ENCODE assay signal across 14 cellular contexts in genomic region chr17:29763273-29763672, GRCh38.
A peak's percentile ranks its signal among the peaks of the same experiment; 100 is the strongest.
DNase-seq lines count a peak whose midpoint lies in the region; ATAC-seq and TF ChIP-seq lines count a peak whose summit lies in the region.
"Had no signal": no experiment of that assay in that cellular context is flagged by ENCODE, and none has a peak within 500 bp of the region (broad histone marks: within the 10 kb centered on the region; RNA-seq: fewer than 3 reads in every experiment).

No MANE protein-coding gene starts in this region.

- peaks cover 12 to 40% (median 24%) of the 10 kb centered on the region in 4 donors for H3K4me1 Mint-ChIP-seq in CD4-positive, alpha-beta memory T cell

- no peak for TF ChIP-seq EP300 in upper lobe of left lung (IDR thresholded peaks at IDR 0.05)

- no peak overlapping the region for H3K4me3 ChIP-seq in CD4-positive, alpha-beta memory T cell (ENCODE audit: low read length in 2 of 2)
- H3K4me3 ChIP-seq in skeletal muscle tissue (ENCODE audit: low read length in 3 of 3) (no peak overlapping the region), upper lobe of left lung (no peak overlapping the region)

- TF ChIP-seq POLR2A in upper lobe of left lung (IDR thresholded peaks at IDR 0.05): no peak

- no peaks in the 10 kb centered on the region for H3K9me3 ChIP-seq in CD4-positive, alpha-beta memory T cell (ENCODE audit: control insufficient read depth in 1 of 2, low read length in 2 of 2)
- no peaks in the 10 kb centered on the region for H3K9me3 ChIP-seq in skeletal muscle tissue (ENCODE audit: control insufficient read depth in 3 of 3, low read length in 3 of 3)
- H3K9me3 ChIP-seq in upper lobe of left lung: no peaks in the 10 kb centered on the region
- H3K9me3 ChIP-seq: BE2C had no signal

- no peaks in the 10 kb centered on the region for H3K27me3 Mint-ChIP-seq in CD4-positive, alpha-beta memory T cell

- H3K27me3 ChIP-seq in CD4-positive, alpha-beta memory T cell (ENCODE audit: insufficient read depth, low read length): no peaks in the 10 kb centered on the region
- H3K27me3 ChIP-seq in skeletal muscle tissue (ENCODE audit: control insufficient read depth in 3 of 3, insufficient read depth in 3 of 3, low read length in 3 of 3): no peaks in the 10 kb centered on the region
- no peaks in the 10 kb centered on the region for H3K27me3 ChIP-seq in upper lobe of left lung
- H3K27me3 ChIP-seq: BE2C had no signal

- no peak overlapping the region for H3K4me3 Mint-ChIP-seq in CD4-positive, alpha-beta memory T cell

- no peak for ATAC-seq in GM18858 (IDR thresholded peaks at IDR 0.05; ENCODE audit: unreplicated experiment)
- ATAC-seq in upper lobe of left lung (ENCODE audit: low FRiP score in 2 of 2): no peak
- ATAC-seq: CD8-positive, alpha-beta T cell had no signal

- H3K9me3 Mint-ChIP-seq in CD4-positive, alpha-beta memory T cell: peaks cover 0 to 4% (median 0%) of the 10 kb centered on the region in 8 donors
- H3K9me3 Mint-ChIP-seq: CD8-positive, alpha-beta T cell had no signal

- CTCF ChIA-PET in CD4-positive, alpha-beta memory T cell (lab: Charles Lee; ENCODE audit: partially characterized antibody): interaction anchor here (3.5 kb wide), 1 partner anchor 16 kb away, joined by 22 read pairs; no protein-coding TSS in a partner anchor

- TF ChIP-seq CTCF in upper lobe of left lung (IDR thresholded peaks at IDR 0.05): no peak

- peaks cover 29% of the 10 kb centered on the region for H3K4me1 ChIP-seq in CD4-positive, alpha-beta memory T cell (ENCODE audit: insufficient read depth, low read length)
- H3K4me1 ChIP-seq in skeletal muscle tissue (ENCODE audit: control insufficient read depth in 3 of 3, insufficient read depth in 3 of 3, low read length in 3 of 3) (peaks cover 5 to 14% (median 7%) of the 10 kb centered on the region in 3 donors), upper lobe of left lung (peaks cover 0 to 22% (median 9%) of the 10 kb centered on the region in 4 donors)
- H3K4me1 ChIP-seq: BE2C had no signal

- H3K27ac ChIP-seq in CD4-positive, alpha-beta memory T cell (ENCODE audit: low read depth, low read length): no peak overlapping the region
- peak overlapping the region; percentile 32 for H3K27ac ChIP-seq in skeletal muscle tissue (ENCODE audit: low read depth, low read length)
- H3K27ac ChIP-seq in upper lobe of left lung: no peak overlapping the region
- H3K27ac ChIP-seq: C4-2B had no signal

- no peaks in the 10 kb centered on the region for H3K36me3 ChIP-seq in CD4-positive, alpha-beta memory T cell (ENCODE audit: insufficient read depth, low read length)
- H3K36me3 ChIP-seq in skeletal muscle tissue (ENCODE audit: control insufficient read depth in 3 of 3, insufficient read depth in 3 of 3, low read length in 3 of 3): no peaks in the 10 kb centered on the region
- no peaks in the 10 kb centered on the region for H3K36me3 ChIP-seq in upper lobe of left lung
- H3K36me3 ChIP-seq: BE2C had no signal

- no peak overlapping the region for H3K9ac ChIP-seq in skeletal muscle tissue (ENCODE audit: low read depth in 1 of 3, low read length in 3 of 3)

- intact Hi-C loops in CD4-positive, alpha-beta memory T cell (cut with micrococcal nuclease): loop anchor here (5.0 kb wide), 4 partner anchors 126 to 471 kb away; partner anchors contain the start of genes ABHD15, GIT1, NUFIP2 and TP53I13

- 85% methylated on average over 3 of the region's 3 CpGs for WGBS in upper lobe of left lung, 2 donors

- H3K27ac Mint-ChIP-seq in CD4-positive, alpha-beta memory T cell: peak overlapping the region in 4 of 7 donors; percentile 27 to 92 (median 35)

- H3K36me3 Mint-ChIP-seq in CD4-positive, alpha-beta memory T cell: peaks cover 0 to 5% of the 10 kb centered on the region in 2 donors

- POLR2A ChIA-PET in CD4-positive, alpha-beta memory T cell (lab: Charles Lee; ENCODE audit: partially characterized antibody): no interaction called here

- DNase-seq in NCI-H2227 (lab: John Stamatoyannopoulos, UW; ENCODE audit: unreplicated experiment): peak; percentile 2
- DNase-seq in NCI-H2227 treated with DMSO at 0.1 percent for 48 hours (lab: John Stamatoyannopoulos, UW): no peak
- DNase-seq in CD4-positive, alpha-beta memory T cell: no peak
- peak; percentile 12 for DNase-seq in RPMI8226
- no peak for DNase-seq in upper lobe of left lung
- DNase-seq: 8988T; BE2C; CD8-positive, alpha-beta T cell; COR-L47; GF-D8; HCEC 1CT had no signal

Comparison
In these comparisons a context has a peak if more than half of its experiments do, and no peak if none do; other contexts are left out.
1. DNase-seq: peak in NCI-H2227 (single experiment) and RPMI8226 (single experiment); none in NCI-H2227 treated with DMSO at 0.1 percent for 48 hours (single experiment), CD4-positive, alpha-beta memory T cell (0 of 5) and upper lobe of left lung (0 of 2).